8 cellular contexts compared by ENCODE assay signal in the genomic region with DNA sequence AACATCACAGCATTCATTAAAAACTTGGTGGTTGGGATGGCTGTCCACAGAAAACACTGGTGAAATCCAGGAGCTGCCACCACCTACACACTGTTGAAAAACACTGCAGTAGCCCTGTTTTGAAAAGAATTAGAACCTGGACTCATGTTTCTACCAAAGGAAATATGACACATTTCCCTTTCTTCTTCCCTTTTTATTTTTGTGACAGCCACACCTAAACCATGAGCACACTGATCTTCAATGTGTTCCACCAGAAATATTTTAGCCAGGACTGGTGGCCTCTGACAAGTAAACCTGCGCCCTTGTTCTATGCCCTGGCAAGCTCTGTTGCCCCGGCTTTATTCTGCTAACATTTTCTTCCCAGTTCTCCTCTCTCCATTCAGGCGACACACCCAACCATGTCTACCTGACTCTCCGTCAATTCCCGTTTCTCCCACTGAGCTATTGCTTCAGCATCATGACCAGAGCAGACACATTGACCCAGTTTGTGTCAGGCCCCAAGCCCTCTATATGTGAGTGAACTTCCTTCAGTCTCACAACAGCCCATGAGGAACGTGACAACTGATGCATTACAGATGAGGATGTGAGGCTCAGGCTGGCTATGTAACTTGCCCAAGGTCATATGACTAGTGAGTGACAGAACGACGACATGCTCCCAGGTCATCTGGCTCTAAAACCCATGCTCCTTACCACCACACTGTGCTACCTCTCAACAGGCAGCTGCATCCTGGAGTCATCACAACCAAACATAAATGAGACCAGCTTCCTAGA. TPM values are rescaled to one million over a fixed set of nuclear protein-coding genes. Genes with fewer than 3 reads are reported as not detected.
DNase-seq lines count a peak whose midpoint lies in the region; ATAC-seq, FAIRE-seq and TF ChIP-seq lines count a peak whose summit lies in the region.
"Had no signal": no experiment of that assay in that cellular context is flagged by ENCODE, and none has a peak within 500 bp of the region (broad histone marks: within the 10 kb centered on the region; RNA-seq: fewer than 3 reads in every experiment).

No MANE protein-coding gene starts in this region.

- peak; percentile 52 for FAIRE-seq in GM12891 (lab: Jason Lieb, UNC)

- no peaks in the 10 kb centered on the region for H3K27me3 Mint-ChIP-seq in dendritic cell treated with granulocyte-macrophage colony-stimulating factor and Interleukin-4, amounts not matched to agents 40 ng/mL and 50 ng/mL, for 4 days

- H3K36me3 Mint-ChIP-seq in dendritic cell treated with granulocyte-macrophage colony-stimulating factor and Interleukin-4, amounts not matched to agents 40 ng/mL and 50 ng/mL, for 4 days (ENCODE audit: low read depth) = peaks cover 37% of the 10 kb centered on the region

- ATAC-seq in HG03442 (IDR thresholded peaks at IDR 0.05; ENCODE audit: unreplicated experiment) = peak; percentile 26
- peak; percentile 31 for ATAC-seq in sciatic nerve

- peak overlapping the region; percentile 85 for H3K27ac Mint-ChIP-seq in dendritic cell treated with granulocyte-macrophage colony-stimulating factor and Interleukin-4, amounts not matched to agents 40 ng/mL and 50 ng/mL, for 4 days

- H3K9me3 Mint-ChIP-seq in dendritic cell treated with granulocyte-macrophage colony-stimulating factor and Interleukin-4, amounts not matched to agents 40 ng/mL and 50 ng/mL, for 4 days = peaks cover 28% of the 10 kb centered on the region

- TF ChIP-seq POLR2A in GM12891 (IDR thresholded peaks at IDR 0.05; ENCODE audit: low read depth, low read length) = no peak

- DNase-seq in GM12891 (ENCODE audit: insufficient read length, low spot score) (no peak), sciatic nerve (ENCODE audit: low spot score) (no peak), germinal center (ENCODE audit: low spot score) (no peak), hippocampal formation (lab: John Stamatoyannopoulos, UW) (no peak), posterior vena cava (ENCODE audit: low spot score) (no peak)
- DNase-seq: WERI-Rb-1 had no signal

- H3K4me3 Mint-ChIP-seq in dendritic cell treated with granulocyte-macrophage colony-stimulating factor and Interleukin-4, amounts not matched to agents 40 ng/mL and 50 ng/mL, for 4 days = peak overlapping the region; percentile 33

- peaks cover 49% of the 10 kb centered on the region for H3K4me1 Mint-ChIP-seq in dendritic cell treated with granulocyte-macrophage colony-stimulating factor and Interleukin-4, amounts not matched to agents 40 ng/mL and 50 ng/mL, for 4 days (ENCODE audit: low read depth)

- intact Hi-C loops in dendritic cell treated with granulocyte-macrophage colony-stimulating factor and Interleukin-4, amounts not matched to agents 40 ng/mL and 50 ng/mL, for 4 days (cut with micrococcal nuclease) = no loop called here
- intact Hi-C loops in sciatic nerve (cut with DNase I) (no loop called here), posterior vena cava (cut with DNase I) (no loop called here)

TF ChIP-seq in GM12891, 5 proteins besides CTCF, POLR2A, EP300 and RAD21:
- TF ChIP-seq PAX5 (IDR thresholded peaks at IDR 0.05; ENCODE audit: insufficient read depth, low read length, severe bottlenecking) (no peak), SPI1 (IDR thresholded peaks at IDR 0.05; ENCODE audit: low read depth, low read length) (no peak), TAF1 (IDR thresholded peaks at IDR 0.05; ENCODE audit: low read depth, low read length) (no peak), POU2F2 (IDR thresholded peaks at IDR 0.05; ENCODE audit: low read depth, low read length) (no peak), POLR2AphosphoS5 (IDR thresholded peaks at IDR 0.05; ENCODE audit: low read depth, low read length) (no peak)

RNA-seq across cellular contexts. Expression of a gene that starts 3.5 kb away (rescaled TPM):
- polyA plus RNA-seq in GM12891 (2012; ENCODE audit: low read depth, missing spikeins) = 14.2 TPM
- total RNA-seq in sciatic nerve = 29.4 TPM
- 10 to 100 TPM in 1 of 2 donors, 1 to 10 TPM in 1; 8.8 to 12.2 TPM for total RNA-seq in posterior vena cava

RNA-seq across cellular contexts. Expression of a gene that starts 19.2 kb away (rescaled TPM):
- polyA plus RNA-seq in GM12891 (2012; ENCODE audit: low read depth, missing spikeins) = 66.2 TPM
- total RNA-seq in sciatic nerve = 39.8 TPM
- 10 to 100 TPM; 26.8 to 31.7 TPM for total RNA-seq in posterior vena cava

RNA-seq across cellular contexts. Expression of a gene that starts 60.0 kb away (rescaled TPM):
- 29.0 TPM for polyA plus RNA-seq in GM12891 (2012; ENCODE audit: low read depth, missing spikeins)
- total RNA-seq in sciatic nerve (32.7 TPM), posterior vena cava (10 to 100 TPM in 1 of 2 donors, 1 to 10 TPM in 1; 9.2 to 11.3 TPM)
